ENCODE assay signal across 10 cellular contexts in genomic region chr9:126386088-126386487, GRCh38. TPM values are rescaled to one million over a fixed set of nuclear protein-coding genes. Genes with fewer than 3 reads are reported as not detected.
DNase-seq lines count a peak whose midpoint lies in the region; ATAC-seq and TF ChIP-seq lines count a peak whose summit lies in the region.
"Had no signal": no experiment of that assay in that cellular context is flagged by ENCODE, and none has a peak within 500 bp of the region (broad histone marks: within the 10 kb centered on the region; RNA-seq: fewer than 3 reads in every experiment).

No MANE protein-coding gene starts in this region.

- DNase-seq in SIG-M5 treated with dmso at 0.1 percent for 504 hours (lab: John Stamatoyannopoulos, UW; ENCODE audit: unreplicated experiment) = peak; percentile 24
- DNase-seq in SIG-M5 (lab: John Stamatoyannopoulos, UW) = no peak
- peak; percentile 11 for DNase-seq in OCI-LY7 (ENCODE audit: low spot score)
- peak; percentile 16 for DNase-seq in fibroblast of peridontal ligament (ENCODE audit: extremely low read depth)
- DNase-seq in smooth muscle cell (lab: John Stamatoyannopoulos, UW; ENCODE audit: unreplicated experiment) = no peak
- DNase-seq in activated naive CD4-positive, alpha-beta T cell treated with Interleukin-2 at 50 U/mL for 16 hours = no peak
- DNase-seq: COR-L47; effector memory CD8-positive, alpha-beta T cell had no signal

- H3K27ac ChIP-seq in OCI-LY7 (ENCODE audit: low read depth, low read length, poor library complexity, severe bottlenecking) (no peak overlapping the region), smooth muscle cell (ENCODE audit: low read depth) (no peak overlapping the region)

- H3K4me2 ChIP-seq in OCI-LY7 (ENCODE audit: low read length) = no peak overlapping the region
- no peak overlapping the region for H3K4me2 ChIP-seq in smooth muscle cell

- WGBS in smooth muscle cell (ENCODE audit: low lambda C conversion rate) = 70% methylated on average over 5 of the region's 5 CpGs

- no peak overlapping the region for H3K4me3 ChIP-seq in OCI-LY7 (ENCODE audit: low read depth, low read length, poor library complexity, severe bottlenecking)
- no peak overlapping the region for H3K4me3 ChIP-seq in smooth muscle cell

- TF ChIP-seq CTCF in OCI-LY7 (conservative IDR thresholded peaks at IDR 0.05; ENCODE audit: low read length) = peak; percentile 48
- peak; percentile 22 for TF ChIP-seq CTCF in smooth muscle cell (IDR thresholded peaks at IDR 0.05; ENCODE audit: borderline replicate concordance, insufficient read depth, poor library complexity, severe bottlenecking)

- no peaks in the 10 kb centered on the region for H3K36me3 ChIP-seq in OCI-LY7 (ENCODE audit: insufficient read depth, low read length)
- H3K36me3 ChIP-seq in smooth muscle cell (ENCODE audit: low read depth) = no peaks in the 10 kb centered on the region

- H3K4me1 ChIP-seq in OCI-LY7 (ENCODE audit: insufficient read depth, low read length, poor library complexity, severe bottlenecking) = no peaks in the 10 kb centered on the region
- no peaks in the 10 kb centered on the region for H3K4me1 ChIP-seq in smooth muscle cell (ENCODE audit: low read depth)

- H3K9ac ChIP-seq in smooth muscle cell (ENCODE audit: low read depth) = no peak overlapping the region

- H3K9me2 ChIP-seq in OCI-LY7 (ENCODE audit: insufficient read depth, low read length) = no peaks in the 10 kb centered on the region

- H3F3A ChIP-seq in smooth muscle cell (ENCODE audit: low read depth) = no peaks in the 10 kb centered on the region

- H3K79me2 ChIP-seq in OCI-LY7 (ENCODE audit: insufficient read depth, low read depth, low read length) (no peaks in the 10 kb centered on the region), smooth muscle cell (ENCODE audit: low read depth) (no peaks in the 10 kb centered on the region)

- H4K20me1 ChIP-seq in OCI-LY7 (ENCODE audit: insufficient read depth, low read length) = no peaks in the 10 kb centered on the region
- H4K20me1 ChIP-seq in smooth muscle cell (ENCODE audit: low read depth) = no peaks in the 10 kb centered on the region

- no peak overlapping the region for H2AFZ ChIP-seq in OCI-LY7 (ENCODE audit: low read length)
- no peak overlapping the region for H2AFZ ChIP-seq in smooth muscle cell (ENCODE audit: low read depth)

- intact Hi-C loops in OCI-LY7 (cut with micrococcal nuclease; ENCODE audit: unreplicated experiment) = no loop called here

- no peak for ATAC-seq in HG02981 (IDR thresholded peaks at IDR 0.05; ENCODE audit: unreplicated experiment)
- ATAC-seq in HG03108 (IDR thresholded peaks at IDR 0.05; ENCODE audit: unreplicated experiment) = no peak
- ATAC-seq: effector memory CD8-positive, alpha-beta T cell had no signal

- POLR2A ChIA-PET in OCI-LY7 (lab: Charles Lee) = no interaction called here

- no peaks in the 10 kb centered on the region for H3K27me3 ChIP-seq in smooth muscle cell (ENCODE audit: low read depth)

- H3K9me3 ChIP-seq in OCI-LY7 (ENCODE audit: low read length) (no peaks in the 10 kb centered on the region), smooth muscle cell (replicated peaks; ENCODE audit: low read depth) (no peaks in the 10 kb centered on the region)

- CTCF ChIA-PET in OCI-LY7 (lab: Charles Lee; ENCODE audit: unreplicated experiment) = no interaction called here

- no TSS peak for BruUV-seq in OCI-LY7 (replicated peaks; lab: Mats Ljungman, UMichigan)

RNA-seq across cellular contexts. Expression of gene MVB12B, which starts 59.5 kb away (rescaled TPM):
- total RNA-seq in OCI-LY7 (2014; rRNA removed; shearing (Covaris generic)) = not detected in 2 replicates
- total RNA-seq in OCI-LY7 (2022) (0.53 and 1.3 TPM in 2 replicates), smooth muscle cell (4.3 and 6.9 TPM in 2 replicates)
- polyA plus RNA-seq in smooth muscle cell = 5.4 and 7.8 TPM in 2 replicates

Comparison
In these comparisons a context has a peak if more than half of its experiments do, and no peak if none do; other contexts are left out.
1. DNase-seq: peak in SIG-M5 treated with dmso at 0.1 percent for 504 hours (single experiment), OCI-LY7 (single experiment) and fibroblast of peridontal ligament (single experiment); none in SIG-M5 (single experiment), smooth muscle cell (single experiment) and activated naive CD4-positive, alpha-beta T cell treated with Interleukin-2 at 50 U/mL for 16 hours (single experiment).